In the genomic region with DNA sequence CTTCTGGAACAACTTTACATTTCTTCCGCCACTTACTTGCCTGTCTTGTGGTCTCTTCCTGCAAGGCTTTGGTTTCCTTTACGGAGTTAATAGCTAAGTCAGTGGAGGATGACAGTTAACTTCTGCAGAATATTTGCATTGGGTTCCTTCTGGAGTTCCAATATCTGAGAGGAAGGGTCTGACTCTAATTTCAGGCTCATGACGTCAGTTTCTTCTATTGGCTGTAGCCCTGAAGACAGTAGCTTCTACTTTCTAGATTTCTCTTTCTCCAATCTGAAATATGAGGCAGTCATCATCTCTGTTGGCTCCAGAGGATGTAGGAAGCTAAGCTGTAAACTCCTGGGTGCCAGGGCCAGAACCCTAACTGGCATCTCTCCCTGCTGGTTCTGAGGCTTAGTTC, we compare ENCODE assay signal across 9 cellular contexts.
"Had no signal": no experiment of that assay in that cellular context is flagged by ENCODE, and none has a peak within 500 bp of the region (broad histone marks: within the 10 kb centered on the region; RNA-seq: fewer than 3 reads in every experiment).

No MANE protein-coding gene starts in this region.

- H3K4me3 ChIP-seq: GM23338, K562 had no signal

- H2AFZ ChIP-seq: GM23338 had no signal

- H3K4me2 ChIP-seq: GM23338 had no signal

- H3K27ac ChIP-seq: HL-60 had no signal

- DNase-seq: H9, HCEC 1CT, IMR-90, KG1 had no signal

- ATAC-seq: GM23338, K562 had no signal

- FAIRE-seq: H1, H54, K562 had no signal
